In genomic region chr18:51514128-51514527, GRCh38 we compare ENCODE assay signal across 20 cellular contexts.
DNase-seq lines count a peak whose midpoint lies in the region; ATAC-seq, FAIRE-seq and TF ChIP-seq lines count a peak whose summit lies in the region.
"Had no signal": no experiment of that assay in that cellular context is flagged by ENCODE, and none has a peak within 500 bp of the region (broad histone marks: within the 10 kb centered on the region; RNA-seq: fewer than 3 reads in every experiment).

No MANE protein-coding gene starts in this region.

- TF ChIP-seq CTCF in A549 (IDR thresholded peaks at IDR 0.05) (no peak), foreskin keratinocyte (conservative IDR thresholded peaks at IDR 0.05) (no peak), lower lobe of right lung (IDR thresholded peaks at IDR 0.05) (no peak)

- H3K27ac Mint-ChIP-seq in T-helper 17 cell = peak overlapping the region; percentile 35
- H3K27ac Mint-ChIP-seq: CD4-positive, alpha-beta T cell; H9 had no signal

- H3K4me1 Mint-ChIP-seq in T-helper 17 cell = no peaks in the 10 kb centered on the region

- H3K14ac ChIP-seq in trophoblast cell (ENCODE audit: low read length) = no peak overlapping the region

- H2AK5ac ChIP-seq in trophoblast cell (ENCODE audit: low read length) = no peak overlapping the region

- no peak for TF ChIP-seq EP300 in A549 (IDR thresholded peaks at IDR 0.05)

- H3K4me3 Mint-ChIP-seq in T-helper 17 cell = no peak overlapping the region
- H3K4me3 Mint-ChIP-seq: CD4-positive, alpha-beta T cell; H9 had no signal

- H3K27ac ChIP-seq in A549 (peak overlapping the region; percentile 29 to 60; a peak in 5 of 6 replicates), foreskin keratinocyte (peak overlapping the region; percentile 40), lower lobe of right lung (no peak overlapping the region), trophoblast cell (ENCODE audit: low read depth, low read length) (no peak overlapping the region)

- no peak overlapping the region for H4K91ac ChIP-seq in trophoblast cell (ENCODE audit: low read depth, low read length)

- peaks cover 6% of the 10 kb centered on the region for H3K27me3 Mint-ChIP-seq in T-helper 17 cell

- no peak overlapping the region for H4K8ac ChIP-seq in trophoblast cell (ENCODE audit: low read depth, low read length)

- WGBS in A549 (ENCODE audit: missing lambda C conversion rate) = 31% methylated on average over 2 of the region's 2 CpGs
- no CpG with 5 or more reads among the region's 2 CpGs for WGBS in trophoblast cell (ENCODE audit: extremely low coverage, insufficient coverage, insufficient read length)

- TF ChIP-seq RAD21 in A549 (conservative IDR thresholded peaks at IDR 0.05 in 1 of 2, IDR thresholded peaks at IDR 0.05 in 1 of 2) = no peak

- H3K4me1 ChIP-seq in A549 (peaks cover 5% of the 10 kb centered on the region; the same call in 2 of the 3 replicates), foreskin keratinocyte (peaks cover 20% of the 10 kb centered on the region), lower lobe of right lung (no peaks in the 10 kb centered on the region), trophoblast cell (ENCODE audit: control insufficient read depth in 1 of 2, insufficient read depth in 2 of 2, low read length in 2 of 2) (no peaks in the 10 kb centered on the region)
- H3K4me1 ChIP-seq: BE2C had no signal

- H3K4me2 ChIP-seq in A549 (peak overlapping the region; percentile 12; the same call in 1 of the 3 replicates), trophoblast cell (ENCODE audit: low read length) (no peak overlapping the region)

- H3K79me2 ChIP-seq in trophoblast cell (ENCODE audit: control insufficient read depth, insufficient read depth, low read length, poor library complexity) = no peaks in the 10 kb centered on the region

- H3K23ac ChIP-seq in trophoblast cell (ENCODE audit: low read length) = no peak overlapping the region

- peaks cover 2% of the 10 kb centered on the region for H3K36me3 Mint-ChIP-seq in T-helper 17 cell (ENCODE audit: low read depth)

- H3K9ac ChIP-seq in trophoblast cell (ENCODE audit: low read length) = no peak overlapping the region

- TF ChIP-seq POLR2A in A549 (IDR thresholded peaks at IDR 0.05; ENCODE audit: low read length) = no peak

- no peak for FAIRE-seq in A549 (lab: Jason Lieb, UNC)
- FAIRE-seq: G401.6 had no signal

- DNase-seq in A549 (ENCODE audit: low read depth in 1 of 2, low spot score in 1 of 2) (peak in 1 of 2 experiments; percentile 36), HPDE6-E6E7 (ENCODE audit: extremely low spot score) (peak; percentile 45), T-helper 17 cell (no peak), foreskin keratinocyte (peak; percentile 75 to 86), lower lobe of right lung (no peak), trophoblast cell (no peak)
- no peak for DNase-seq in activated CD8-positive, alpha-beta memory T cell treated with anti-CD3 and anti-CD28 coated beads for 24 hours
- DNase-seq: 8988T; BE2C; CD4-positive, alpha-beta T cell; DND-41; H9; NCI-H1694 treated with DMSO at 0.1 percent for 48 hours; NCI-H510A; NCI-H748 treated with DMSO at 0.1 percent for 48 hours; OCI-M1; SIG-M5 had no signal

- CTCF ChIA-PET in A549 (lab: Yijun Ruan, JAX) = interaction anchor here (0.8 to 1.4 kb wide), 2 partner anchors 10 to 15 kb away, joined by 3 read pairs; no protein-coding TSS in a partner anchor

- POLR2A ChIA-PET in A549 (lab: Yijun Ruan, JAX) = no interaction called here

- H3K4ac ChIP-seq in trophoblast cell (ENCODE audit: low read depth, low read length) = no peak overlapping the region

- no peak overlapping the region for H3K18ac ChIP-seq in trophoblast cell (ENCODE audit: low read length)

- H2BK12ac ChIP-seq in trophoblast cell (ENCODE audit: low read length) = no peak overlapping the region

- H3K79me1 ChIP-seq in trophoblast cell (ENCODE audit: low read length) = no peaks in the 10 kb centered on the region

- no peak overlapping the region for H2AFZ ChIP-seq in trophoblast cell (ENCODE audit: insufficient read depth, low read length, poor library complexity)

- H3K36me3 ChIP-seq in lower lobe of right lung (no peaks in the 10 kb centered on the region), trophoblast cell (ENCODE audit: control insufficient read depth in 1 of 2, insufficient read depth in 2 of 2, low read length in 2 of 2) (peaks cover 0 to 2% of the 10 kb centered on the region in 2 experiments)
- H3K36me3 ChIP-seq: BE2C had no signal

- no peak overlapping the region for H2BK5ac ChIP-seq in trophoblast cell (ENCODE audit: low read depth, low read length, poor library complexity)

- H3K27me3 ChIP-seq in foreskin keratinocyte (no peaks in the 10 kb centered on the region), lower lobe of right lung (ENCODE audit: low read depth) (no peaks in the 10 kb centered on the region), trophoblast cell (ENCODE audit: insufficient read depth, low read length) (no peaks in the 10 kb centered on the region)
- H3K27me3 ChIP-seq: BE2C had no signal

- no peak overlapping the region for H4K12ac ChIP-seq in trophoblast cell (ENCODE audit: low read depth, low read length)

- peak in 1 of 2 experiments; percentile 60; a peak in 2 of 6 replicates for ATAC-seq in A549
- ATAC-seq in T-helper 17 cell = no peak
- peak; percentile 91 for ATAC-seq in foreskin keratinocyte
- ATAC-seq in lower lobe of right lung = no peak
- ATAC-seq in HG03354 (IDR thresholded peaks at IDR 0.05; ENCODE audit: poor library complexity, severe bottlenecking, unreplicated experiment) = no peak
- ATAC-seq: SK-N-SH treated with all-trans-retinoic acid at 6 μM for 48 hours had no signal

- H3K4me3 ChIP-seq in A549 (no peak overlapping the region), lower lobe of right lung (no peak overlapping the region), trophoblast cell (ENCODE audit: low read depth, low read length) (no peak overlapping the region)

- no peak overlapping the region for H2BK120ac ChIP-seq in trophoblast cell (ENCODE audit: insufficient read depth, low read length, poor library complexity)

- intact Hi-C loops in lower lobe of right lung (cut with DNase I) = no loop called here

- H3K9me3 ChIP-seq in A549 = no peaks in the 10 kb centered on the region; the same call in 2 of the 3 replicates
- no peaks in the 10 kb centered on the region for H3K9me3 ChIP-seq in T-helper 17 cell (ENCODE audit: control insufficient read depth, low read length, poor library complexity, severe bottlenecking)
- no peaks in the 10 kb centered on the region for H3K9me3 ChIP-seq in lower lobe of right lung
- no peaks in the 10 kb centered on the region for H3K9me3 ChIP-seq in trophoblast cell (ENCODE audit: insufficient read depth, low read depth, low read length)
- H3K9me3 ChIP-seq: BE2C had no signal

TF ChIP-seq in A549, 52 proteins besides CTCF, POLR2A, EP300 and RAD21 (continues in another document):
- no peak for TF ChIP-seq HES2 (IDR thresholded peaks at IDR 0.05)
- TF ChIP-seq RNF2 (IDR thresholded peaks at IDR 0.05; ENCODE audit: borderline replicate concordance, low read depth) = no peak
- TF ChIP-seq HMGXB4 (CRISPR knock-in tag; IDR thresholded peaks at IDR 0.05; ENCODE audit: borderline replicate concordance) = no peak
- no peak for TF ChIP-seq ZNF302 (CRISPR knock-in tag; IDR thresholded peaks at IDR 0.05)
- TF ChIP-seq SMC3 (IDR thresholded peaks at IDR 0.05) = no peak
- TF ChIP-seq CHD4 (IDR thresholded peaks at IDR 0.05; ENCODE audit: borderline replicate concordance) = no peak
- TF ChIP-seq FOXS1 (CRISPR knock-in tag; IDR thresholded peaks at IDR 0.05) = no peak
- no peak for TF ChIP-seq MYC (IDR thresholded peaks at IDR 0.05; ENCODE audit: borderline replicate concordance, low read length)
- TF ChIP-seq NPAS2 (CRISPR knock-in tag; IDR thresholded peaks at IDR 0.05; ENCODE audit: borderline replicate concordance) = no peak
- TF ChIP-seq SREBF2 (IDR thresholded peaks at IDR 0.05) = no peak
- no peak for TF ChIP-seq BCL3 (IDR thresholded peaks at IDR 0.05)
- no peak for TF ChIP-seq KDM5A (IDR thresholded peaks at IDR 0.05)
- TF ChIP-seq GATA3 (IDR thresholded peaks at IDR 0.05; ENCODE audit: borderline replicate concordance) = no peak
- TF ChIP-seq FOSL2 (IDR thresholded peaks at IDR 0.05) = no peak
- no peak for TF ChIP-seq FOSL2 (CRISPR knock-in tag; IDR thresholded peaks at IDR 0.05)
- TF ChIP-seq POLR2AphosphoS2 (conservative IDR thresholded peaks at IDR 0.05; ENCODE audit: low read length) = no peak
- no peak for TF ChIP-seq RFX5 (IDR thresholded peaks at IDR 0.05)
- no peak for TF ChIP-seq RCOR1 (IDR thresholded peaks at IDR 0.05; ENCODE audit: low read depth, low read length)
- no peak for TF ChIP-seq EHMT2 (IDR thresholded peaks at IDR 0.05; ENCODE audit: low read depth)

Comparison
In these comparisons a context has a peak if more than half of its experiments do, and no peak if none do; other contexts are left out.
1. DNase-seq: peak in HPDE6-E6E7 (single experiment) and foreskin keratinocyte (2 of 2); none in T-helper 17 cell (0 of 3), lower lobe of right lung (single experiment), activated CD8-positive, alpha-beta memory T cell treated with anti-CD3 and anti-CD28 coated beads for 24 hours (single experiment) and trophoblast cell (0 of 2).
2. H3K27ac ChIP-seq: peak in A549 (2 of 2) and foreskin keratinocyte (single experiment); none in lower lobe of right lung (single experiment) and trophoblast cell (single experiment).